ENCODE assay signal across 1 cellular context in genomic region chr1:94383966-94384408, GRCh38.
TF ChIP-seq lines count a peak whose summit lies in the region.

No MANE protein-coding gene starts in this region.

TF ChIP-seq in HepG2, 621 proteins besides CTCF, POLR2A, EP300 and RAD21 (continued from another document and continues in another):
- TF ChIP-seq ZFP91 (CRISPR knock-in tag; IDR thresholded peaks at IDR 0.05; ENCODE audit: borderline replicate concordance), result no peak; the same call in 1 of the 2 replicates
- TF ChIP-seq TEAD3 (CRISPR knock-in tag; optimal IDR thresholded peaks at IDR 0.05; ENCODE audit: borderline replicate concordance), result peak; percentile 93
- TF ChIP-seq ZNF432 (CRISPR knock-in tag; IDR thresholded peaks at IDR 0.05; ENCODE audit: borderline replicate concordance), result no peak
- TF ChIP-seq ZNF354B (CRISPR knock-in tag; IDR thresholded peaks at IDR 0.05), result no peak
- TF ChIP-seq KLF13 (CRISPR knock-in tag; IDR thresholded peaks at IDR 0.05), result no peak
- no peak for TF ChIP-seq KDM5B (CRISPR knock-in tag; IDR thresholded peaks at IDR 0.05; ENCODE audit: borderline replicate concordance)
- TF ChIP-seq CSRNP1 (CRISPR knock-in tag; IDR thresholded peaks at IDR 0.05), result no peak
- peak; percentile 74 for TF ChIP-seq ZNF878 (CRISPR knock-in tag; IDR thresholded peaks at IDR 0.05)
- TF ChIP-seq ZFP62 (CRISPR knock-in tag; IDR thresholded peaks at IDR 0.05), result no peak
- peak; percentile 47; the same call in 1 of the 2 replicates for TF ChIP-seq ZNF362 (CRISPR knock-in tag; IDR thresholded peaks at IDR 0.05; ENCODE audit: borderline replicate concordance)
- TF ChIP-seq DMAP1 (CRISPR knock-in tag; IDR thresholded peaks at IDR 0.05), result peak; percentile 49; the same call in 1 of the 2 replicates
- TF ChIP-seq IRX3 (CRISPR knock-in tag; IDR thresholded peaks at IDR 0.05; ENCODE audit: borderline replicate concordance, low read depth), result no peak
- no peak for TF ChIP-seq MZF1 (CRISPR knock-in tag; IDR thresholded peaks at IDR 0.05; ENCODE audit: borderline replicate concordance)
- no peak for TF ChIP-seq ATM (IDR thresholded peaks at IDR 0.05; ENCODE audit: borderline replicate concordance)
- TF ChIP-seq ERF (CRISPR knock-in tag; IDR thresholded peaks at IDR 0.05), result peak; percentile 87
- no peak for TF ChIP-seq SRF (IDR thresholded peaks at IDR 0.05; ENCODE audit: low read depth, low read length)
- TF ChIP-seq IKZF5 (CRISPR knock-in tag; IDR thresholded peaks at IDR 0.05), result peak; percentile 66; the same call in 1 of the 2 replicates
- TF ChIP-seq ZNF337 (CRISPR knock-in tag; IDR thresholded peaks at IDR 0.05; ENCODE audit: borderline replicate concordance, low read depth), result no peak
- TF ChIP-seq TFDP2 (CRISPR knock-in tag; IDR thresholded peaks at IDR 0.05), result 0 out of 2 replicates have a peak, but pooled peaks have one; percentile 15
- no peak for TF ChIP-seq RBM22 (optimal IDR thresholded peaks at IDR 0.05; ENCODE audit: low read length)
- TF ChIP-seq SPEN (CRISPR knock-in tag; IDR thresholded peaks at IDR 0.05; ENCODE audit: low read depth), result peak; percentile 30; the same call in 1 of the 2 replicates
- TF ChIP-seq ZFX (CRISPR knock-in tag; IDR thresholded peaks at IDR 0.05; ENCODE audit: low read depth), result no peak
- no peak for TF ChIP-seq SOX6 (IDR thresholded peaks at IDR 0.05)
- TF ChIP-seq SOX6 (CRISPR knock-in tag; IDR thresholded peaks at IDR 0.05), result peak; percentile 90
- no peak for TF ChIP-seq SMAD1 (CRISPR knock-in tag; IDR thresholded peaks at IDR 0.05; ENCODE audit: borderline replicate concordance, low read depth)
- TF ChIP-seq ZBTB49 (CRISPR knock-in tag; IDR thresholded peaks at IDR 0.05; ENCODE audit: borderline replicate concordance), result no peak
- no peak for TF ChIP-seq ZNF451 (CRISPR knock-in tag; IDR thresholded peaks at IDR 0.05)
- peak; percentile 65; the same call in 1 of the 2 replicates for TF ChIP-seq KDM3A (CRISPR knock-in tag; IDR thresholded peaks at IDR 0.05; ENCODE audit: low read depth)
- TF ChIP-seq ZNF660 (CRISPR knock-in tag; IDR thresholded peaks at IDR 0.05; ENCODE audit: borderline replicate concordance, low read depth), result no peak
- TF ChIP-seq ZNF441 (CRISPR knock-in tag; IDR thresholded peaks at IDR 0.05; ENCODE audit: borderline replicate concordance), result peak; percentile 36; the same call in 1 of the 2 replicates
- no peak for TF ChIP-seq ADNP (CRISPR knock-in tag; IDR thresholded peaks at IDR 0.05)
- peak; percentile 75 for TF ChIP-seq ZGPAT (CRISPR knock-in tag; IDR thresholded peaks at IDR 0.05)
- no peak; the same call in 1 of the 2 replicates for TF ChIP-seq ZNF33A (CRISPR knock-in tag; IDR thresholded peaks at IDR 0.05; ENCODE audit: borderline replicate concordance)
- no peak for TF ChIP-seq ZNF496 (CRISPR knock-in tag; IDR thresholded peaks at IDR 0.05; ENCODE audit: insufficient replicate concordance)
- TF ChIP-seq ZNF296 (CRISPR knock-in tag; conservative IDR thresholded peaks at IDR 0.05), result no peak
- no peak for TF ChIP-seq AGO2 (optimal IDR thresholded peaks at IDR 0.05; ENCODE audit: low read depth, low read length)
- no peak for TF ChIP-seq MAFF (IDR thresholded peaks at IDR 0.05; ENCODE audit: low read depth, low read length)
- no peak for TF ChIP-seq ZFP82 (CRISPR knock-in tag; IDR thresholded peaks at IDR 0.05; ENCODE audit: borderline replicate concordance)
- TF ChIP-seq JUNB (CRISPR knock-in tag; IDR thresholded peaks at IDR 0.05; ENCODE audit: borderline replicate concordance), result peak; percentile 84; the same call in 1 of the 2 replicates
- TF ChIP-seq ZBED4 (CRISPR knock-in tag; IDR thresholded peaks at IDR 0.05; ENCODE audit: borderline replicate concordance), result no peak
- TF ChIP-seq TRIM24 (CRISPR knock-in tag; IDR thresholded peaks at IDR 0.05), result no peak
- TF ChIP-seq JARID2 (CRISPR knock-in tag; IDR thresholded peaks at IDR 0.05; ENCODE audit: insufficient replicate concordance), result no peak
- TF ChIP-seq RFXANK (CRISPR knock-in tag; IDR thresholded peaks at IDR 0.05), result 0 out of 2 replicates have a peak, but pooled peaks have one; percentile 43
- TF ChIP-seq MAF1 (CRISPR knock-in tag; IDR thresholded peaks at IDR 0.05; ENCODE audit: borderline replicate concordance), result no peak
- TF ChIP-seq SP140L (CRISPR knock-in tag; IDR thresholded peaks at IDR 0.05; ENCODE audit: borderline replicate concordance), result no peak
- no peak for TF ChIP-seq TIGD3 (CRISPR knock-in tag; IDR thresholded peaks at IDR 0.05; ENCODE audit: borderline replicate concordance)
- TF ChIP-seq TOPORS (CRISPR knock-in tag; IDR thresholded peaks at IDR 0.05), result no peak
- no peak for TF ChIP-seq MATR3 (CRISPR knock-in tag; IDR thresholded peaks at IDR 0.05)
- peak; percentile 88 for TF ChIP-seq CEBPG (CRISPR knock-in tag; IDR thresholded peaks at IDR 0.05)
- TF ChIP-seq ETV5 (CRISPR knock-in tag; IDR thresholded peaks at IDR 0.05; ENCODE audit: borderline replicate concordance), result peak; percentile 70; the same call in 1 of the 2 replicates
- TF ChIP-seq MTERF4 (CRISPR knock-in tag; IDR thresholded peaks at IDR 0.05), result no peak
- no peak for TF ChIP-seq SP4 (CRISPR knock-in tag; IDR thresholded peaks at IDR 0.05)
- TF ChIP-seq ZNF10 (CRISPR knock-in tag; IDR thresholded peaks at IDR 0.05; ENCODE audit: borderline replicate concordance, low read depth), result no peak
